Comparison of ENCODE assay signal across 1 cellular context in the genomic region with DNA sequence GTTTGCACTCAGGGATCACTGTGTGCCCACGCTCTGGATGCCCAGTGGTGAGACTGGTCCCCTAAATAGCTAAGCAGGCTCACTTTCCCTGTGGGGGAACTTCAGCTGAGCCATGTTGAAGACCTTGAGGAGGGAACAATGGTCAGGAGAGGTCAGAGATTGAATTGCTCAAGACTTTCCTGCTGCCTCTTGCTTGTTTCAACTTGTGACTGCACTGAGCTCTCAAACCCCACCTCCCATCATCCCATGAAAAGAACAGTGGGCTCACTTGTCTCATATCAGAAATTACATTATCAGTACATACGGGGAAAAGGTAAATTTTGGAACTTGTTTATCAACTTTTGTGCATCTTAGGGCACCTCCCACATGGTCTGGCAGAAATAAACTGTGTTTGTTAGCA.
TF ChIP-seq lines count a peak whose summit lies in the region.

No MANE protein-coding gene starts in this region.

TF ChIP-seq in HepG2, 621 proteins besides CTCF, POLR2A, EP300 and RAD21 (continued from another document):
- TF ChIP-seq ZNF672 (CRISPR knock-in tag; IDR thresholded peaks at IDR 0.05) (no peak), SOX5 (CRISPR knock-in tag; IDR thresholded peaks at IDR 0.05; ENCODE audit: borderline replicate concordance) (peak; percentile 56; the same call in 1 of the 2 replicates), FOSL2 (CRISPR knock-in tag; IDR thresholded peaks at IDR 0.05) (peak; percentile 9; the same call in 1 of the 2 replicates), ARHGAP35 (CRISPR knock-in tag; IDR thresholded peaks at IDR 0.05; ENCODE audit: borderline replicate concordance) (no peak), GABPB1 (CRISPR knock-in tag; IDR thresholded peaks at IDR 0.05) (no peak), ZNF598 (CRISPR knock-in tag; IDR thresholded peaks at IDR 0.05; ENCODE audit: borderline replicate concordance) (no peak), MXD3 (CRISPR knock-in tag; IDR thresholded peaks at IDR 0.05) (no peak), ZBTB25 (CRISPR knock-in tag; IDR thresholded peaks at IDR 0.05) (no peak), SATB2 (CRISPR knock-in tag; IDR thresholded peaks at IDR 0.05) (no peak), HNF4A (CRISPR knock-in tag; IDR thresholded peaks at IDR 0.05) (peak; percentile 82), SRY (CRISPR knock-in tag; IDR thresholded peaks at IDR 0.05) (no peak), CEBPB (IDR thresholded peaks at IDR 0.05; ENCODE audit: borderline replicate concordance, low read depth, low read length) (peak; percentile 67; the same call in 1 of the 2 replicates), TBL1XR1 (IDR thresholded peaks at IDR 0.05; ENCODE audit: borderline replicate concordance, low read length, partially characterized antibody) (no peak), CHD4 (IDR thresholded peaks at IDR 0.05; ENCODE audit: borderline replicate concordance, low read length) (peak; percentile 11; the same call in 1 of the 2 replicates), PAX8 (CRISPR knock-in tag; IDR thresholded peaks at IDR 0.05; ENCODE audit: borderline replicate concordance) (no peak), RBM22 (optimal IDR thresholded peaks at IDR 0.05; ENCODE audit: low read length) (no peak), HNF4G (IDR thresholded peaks at IDR 0.05; ENCODE audit: borderline replicate concordance, low read depth, low read length) (peak; percentile 52; the same call in 1 of the 2 replicates), HNF4G (CRISPR knock-in tag; IDR thresholded peaks at IDR 0.05; ENCODE audit: borderline replicate concordance, low read depth) (no peak)
- TF ChIP-seq, protein P1, sequence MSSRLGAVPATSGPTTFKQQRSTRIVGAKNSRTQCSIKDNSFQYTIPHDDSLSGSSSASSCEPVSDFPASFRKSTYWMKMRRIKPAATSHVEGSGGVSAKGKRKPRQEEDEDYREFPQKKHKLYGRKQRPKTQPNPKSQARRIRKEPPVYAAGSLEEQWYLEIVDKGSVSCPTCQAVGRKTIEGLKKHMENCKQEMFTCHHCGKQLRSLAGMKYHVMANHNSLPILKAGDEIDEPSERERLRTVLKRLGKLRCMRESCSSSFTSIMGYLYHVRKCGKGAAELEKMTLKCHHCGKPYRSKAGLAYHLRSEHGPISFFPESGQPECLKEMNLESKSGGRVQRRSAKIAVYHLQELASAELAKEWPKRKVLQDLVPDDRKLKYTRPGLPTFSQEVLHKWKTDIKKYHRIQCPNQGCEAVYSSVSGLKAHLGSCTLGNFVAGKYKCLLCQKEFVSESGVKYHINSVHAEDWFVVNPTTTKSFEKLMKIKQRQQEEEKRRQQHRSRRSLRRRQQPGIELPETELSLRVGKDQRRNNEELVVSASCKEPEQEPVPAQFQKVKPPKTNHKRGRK (CRISPR knock-in tag; IDR thresholded peaks at IDR 0.05): no peak
- TF ChIP-seq, protein P2, sequence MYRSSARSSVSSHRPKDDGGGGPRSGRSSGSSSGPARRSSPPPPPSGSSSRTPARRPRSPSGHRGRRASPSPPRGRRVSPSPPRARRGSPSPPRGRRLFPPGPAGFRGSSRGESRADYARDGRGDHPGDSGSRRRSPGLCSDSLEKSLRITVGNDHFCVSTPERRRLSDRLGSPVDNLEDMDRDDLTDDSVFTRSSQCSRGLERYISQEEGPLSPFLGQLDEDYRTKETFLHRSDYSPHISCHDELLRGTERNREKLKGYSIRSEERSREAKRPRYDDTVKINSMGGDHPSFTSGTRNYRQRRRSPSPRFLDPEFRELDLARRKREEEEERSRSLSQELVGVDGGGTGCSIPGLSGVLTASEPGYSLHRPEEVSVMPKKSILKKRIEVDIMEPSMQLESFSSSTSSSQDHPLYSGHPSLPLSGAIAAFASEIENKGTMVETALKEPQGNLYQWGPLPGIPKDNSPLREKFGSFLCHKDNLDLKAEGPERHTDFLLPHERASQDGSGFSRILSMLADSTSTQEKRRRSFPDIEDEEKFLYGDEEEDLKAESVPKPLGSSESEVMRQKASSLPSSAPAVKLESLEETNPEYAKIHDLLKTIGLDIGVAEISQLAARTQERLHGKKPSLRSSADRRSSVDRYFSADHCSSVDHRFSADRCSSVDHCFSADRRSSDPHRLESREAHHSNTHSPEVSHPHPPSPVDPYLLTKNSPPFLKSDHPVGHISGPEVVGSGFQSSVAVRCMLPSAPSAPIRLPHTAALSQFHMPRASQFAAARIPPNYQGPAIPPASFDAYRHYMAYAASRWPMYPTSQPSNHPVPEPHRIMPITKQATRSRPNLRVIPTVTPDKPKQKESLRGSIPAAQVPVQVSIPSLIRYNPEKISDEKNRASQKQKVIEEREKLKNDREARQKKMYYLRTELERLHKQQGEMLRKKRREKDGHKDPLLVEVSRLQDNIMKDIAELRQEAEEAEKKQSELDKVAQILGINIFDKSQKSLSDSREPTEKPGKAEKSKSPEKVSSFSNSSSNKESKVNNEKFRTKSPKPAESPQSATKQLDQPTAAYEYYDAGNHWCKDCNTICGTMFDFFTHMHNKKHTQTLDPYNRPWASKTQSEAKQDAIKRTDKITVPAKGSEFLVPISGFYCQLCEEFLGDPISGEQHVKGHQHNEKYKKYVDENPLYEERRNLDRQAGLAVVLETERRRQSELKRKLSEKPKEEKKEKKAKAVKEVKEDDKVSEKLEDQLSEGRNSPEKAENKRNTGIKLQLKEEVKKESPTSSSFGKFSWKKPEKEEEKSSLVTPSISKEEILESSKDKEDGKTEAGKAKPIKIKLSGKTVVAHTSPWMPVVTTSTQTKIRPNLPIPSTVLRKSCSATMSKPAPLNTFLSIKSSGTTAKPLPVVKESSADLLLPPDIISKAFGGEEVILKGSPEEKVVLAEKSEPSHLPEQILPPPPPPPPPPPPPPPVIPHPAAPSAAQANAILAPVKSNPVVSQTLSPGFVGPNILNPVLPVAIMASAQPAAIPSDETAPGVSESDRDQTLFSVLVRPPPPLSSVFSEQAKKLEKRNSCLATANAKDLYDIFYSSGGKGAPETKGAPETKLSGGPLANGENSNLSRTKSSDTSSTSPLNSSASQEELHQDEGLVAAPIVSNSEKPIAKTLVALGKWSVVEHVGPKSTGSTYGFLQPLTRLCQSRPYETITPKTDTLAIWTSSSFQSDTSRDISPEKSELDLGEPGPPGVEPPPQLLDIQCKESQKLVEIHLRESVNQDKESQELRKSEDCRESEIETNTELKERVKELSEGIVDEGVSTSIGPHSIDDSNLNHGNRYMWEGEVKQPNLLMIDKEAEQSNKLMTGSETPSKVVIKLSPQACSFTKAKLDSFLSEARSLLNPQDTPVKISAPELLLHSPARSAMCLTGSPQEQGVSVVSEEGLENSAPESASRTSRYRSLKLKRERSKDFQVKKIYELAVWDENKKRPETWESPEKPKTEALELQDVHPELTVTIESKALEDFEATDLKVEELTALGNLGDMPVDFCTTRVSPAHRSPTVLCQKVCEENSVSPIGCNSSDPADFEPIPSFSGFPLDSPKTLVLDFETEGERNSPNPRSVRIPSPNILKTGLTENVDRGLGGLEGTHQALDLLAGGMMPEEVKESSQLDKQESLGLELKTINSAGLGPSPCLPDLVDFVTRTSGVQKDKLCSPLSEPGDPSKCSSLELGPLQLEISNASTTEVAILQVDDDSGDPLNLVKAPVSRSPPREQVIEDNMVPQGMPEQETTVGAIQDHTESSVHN (CRISPR knock-in tag; IDR thresholded peaks at IDR 0.05): no peak
TF ChIP-seq in HepG2: peak in this region for 16.
